12 cellular contexts compared by ENCODE assay signal in genomic region chr21:37462087-37462861, GRCh38.
DNase-seq lines count a peak whose midpoint lies in the region; ATAC-seq, FAIRE-seq and TF ChIP-seq lines count a peak whose summit lies in the region.
"Had no signal": no experiment of that assay in that cellular context is flagged by ENCODE, and none has a peak within 500 bp of the region (broad histone marks: within the 10 kb centered on the region; RNA-seq: fewer than 3 reads in every experiment).

No MANE protein-coding gene starts in this region.

- no peak for FAIRE-seq in H1 (lab: Jason Lieb, UNC)
- FAIRE-seq: kidney had no signal

- TF ChIP-seq RAD21 in H1 (IDR thresholded peaks at IDR 0.05 in 1 of 2, conservative IDR thresholded peaks at IDR 0.05 in 1 of 2; ENCODE audit: low read depth in 2 of 2, low read length in 2 of 2), result no peak

- no peak overlapping the region for H3K4ac ChIP-seq in H1 (replicated peaks; ENCODE audit: insufficient read length, low read depth, low read length)

- no peaks in the 10 kb centered on the region for H3K9me3 ChIP-seq in PC-3 (ENCODE audit: low read length)
- H3K9me3 ChIP-seq in H1 (ENCODE audit: insufficient read depth in 2 of 2, low read depth in 1 of 2, low read length in 1 of 2), result no peaks in the 10 kb centered on the region
- no peaks in the 10 kb centered on the region for H3K9me3 ChIP-seq in smooth muscle cell (replicated peaks; ENCODE audit: low read depth)

- H4K8ac ChIP-seq in H1 (ENCODE audit: extremely low read depth, insufficient read depth, low read length), result no peak overlapping the region

- no peaks in the 10 kb centered on the region for H3K23me2 ChIP-seq in H1 (ENCODE audit: low read depth, low read length)

- no peak overlapping the region for H2AK5ac ChIP-seq in H1 (ENCODE audit: low read depth, low read length)

- H3K4me3 ChIP-seq in PC-3 (ENCODE audit: low read length) (no peak overlapping the region), H1 (ENCODE audit: extremely low read depth in 1 of 4, insufficient read depth in 2 of 4, low read depth in 3 of 4, low read length in 4 of 4) (peak overlapping the region in 1 of 4 experiments; percentile 20; a peak in 2 of 8 replicates), smooth muscle cell (no peak overlapping the region)

- no TSS peak for BruUV-seq in PC-3 (replicated peaks; lab: Mats Ljungman, UMichigan)

- H3K23ac ChIP-seq in H1 (ENCODE audit: insufficient read length), result no peak overlapping the region

- no peaks in the 10 kb centered on the region for H3K27me3 Mint-ChIP-seq in activated naive CD4-positive, alpha-beta T cell treated with anti-CD3 and anti-CD28 coated beads, Interleukin-2, amount 50 U/mL, for 24 hours

- no peaks in the 10 kb centered on the region for H3K9me3 Mint-ChIP-seq in activated naive CD4-positive, alpha-beta T cell treated with anti-CD3 and anti-CD28 coated beads, Interleukin-2, amount 50 U/mL, for 24 hours

- H3K14ac ChIP-seq in H1 (ENCODE audit: insufficient read length), result no peak overlapping the region

- no peak for TF ChIP-seq POLR2A in H1 (IDR thresholded peaks at IDR 0.05; ENCODE audit: control extremely low read depth in 1 of 2, low read depth in 2 of 2, low read length in 2 of 2)

- H3K36me3 ChIP-seq in PC-3 (ENCODE audit: low read depth, low read length) (no peaks in the 10 kb centered on the region), H1 (ENCODE audit: control insufficient read depth in 2 of 4, insufficient read depth in 4 of 4, low read length in 3 of 4) (no peaks in the 10 kb centered on the region), smooth muscle cell (ENCODE audit: low read depth) (no peaks in the 10 kb centered on the region)

- no peak overlapping the region for H3K9ac ChIP-seq in PC-3 (ENCODE audit: low read length)
- peak overlapping the region in 1 of 4 experiments; percentile 13; a peak in 1 of 7 replicates for H3K9ac ChIP-seq in H1 (replicated peaks in 1 of 4; ENCODE audit: extremely low read depth in 1 of 4, low read depth in 3 of 4, low read length in 3 of 4)
- no peak overlapping the region for H3K9ac ChIP-seq in smooth muscle cell (ENCODE audit: low read depth)

- no peak overlapping the region for H3K56ac ChIP-seq in H1 (replicated peaks; ENCODE audit: insufficient read length, low read depth, low read length)

- H2BK12ac ChIP-seq in H1 (ENCODE audit: low read depth, low read length), result peak overlapping the region; percentile 46; the same call in 1 of the 2 replicates

- no peak overlapping the region for H4K5ac ChIP-seq in H1 (ENCODE audit: insufficient read length, low read depth, low read length)

- peak overlapping the region; percentile 54 for H3K4me3 Mint-ChIP-seq in activated naive CD4-positive, alpha-beta T cell treated with anti-CD3 and anti-CD28 coated beads, Interleukin-2, amount 50 U/mL, for 24 hours

- H3K27ac Mint-ChIP-seq in activated naive CD4-positive, alpha-beta T cell treated with anti-CD3 and anti-CD28 coated beads, Interleukin-2, amount 50 U/mL, for 24 hours, result peak overlapping the region; percentile 88

- H4K20me1 ChIP-seq in PC-3 (ENCODE audit: low read length), result peaks cover 63% of the 10 kb centered on the region
- peaks cover 20 to 22% of the 10 kb centered on the region in 2 experiments for H4K20me1 ChIP-seq in H1 (replicated peaks in 1 of 2; ENCODE audit: control insufficient read depth in 1 of 2, insufficient read depth in 2 of 2, low read length in 2 of 2)
- peaks cover 100% of the 10 kb centered on the region for H4K20me1 ChIP-seq in smooth muscle cell (ENCODE audit: low read depth)

- POLR2A ChIA-PET in PC-3 (lab: Charles Lee; ENCODE audit: unreplicated experiment), result no interaction called here
- POLR2A ChIA-PET in H1 (lab: Charles Lee; ENCODE audit: partially characterized antibody), result no interaction called here

- H3K79me2 ChIP-seq in PC-3 (ENCODE audit: low read length) (peaks cover 99% of the 10 kb centered on the region), H1 (ENCODE audit: control insufficient read depth in 1 of 2, insufficient read depth in 2 of 2, low read length in 2 of 2) (peaks cover 3 to 99% of the 10 kb centered on the region in 2 experiments; a peak in 3 of 4 replicates), smooth muscle cell (ENCODE audit: low read depth) (peaks cover 100% of the 10 kb centered on the region)

- ATAC-seq in PC-3 (no peak), HG02970 (IDR thresholded peaks at IDR 0.05; ENCODE audit: low FRiP score, unreplicated experiment) (no peak), HG03460 (IDR thresholded peaks at IDR 0.05; ENCODE audit: unreplicated experiment) (no peak)

- no peaks in the 10 kb centered on the region for H3K9me2 ChIP-seq in PC-3 (replicated peaks; ENCODE audit: low read length)

- H3K18ac ChIP-seq in H1 (ENCODE audit: extremely low read depth, low read length), result no peak overlapping the region

- H3K4me2 ChIP-seq in PC-3 (ENCODE audit: low read length) (peak overlapping the region; percentile 76; the same call in 1 of the 2 replicates), H1 (ENCODE audit: insufficient read depth in 1 of 2, low read depth in 2 of 2, low read length in 2 of 2) (peak overlapping the region; percentile 49 to 57), smooth muscle cell (peak overlapping the region; percentile 72)

- CTCF ChIA-PET in PC-3 (lab: Charles Lee) (interaction anchor here (0.6 kb wide), 2 partner anchors 22 to 97 kb away, joined by 3 to 5 read pairs; no protein-coding TSS in a partner anchor), H1 (lab: Charles Lee; ENCODE audit: partially characterized antibody) (interaction anchor here (0.8 to 2.8 kb wide), 21 partner anchors 9 to 219 kb away, joined by 3 to 22 read pairs (median 4); no protein-coding TSS in a partner anchor)

- H3F3A ChIP-seq in PC-3 (ENCODE audit: low read length, unreplicated experiment) (no peaks in the 10 kb centered on the region), smooth muscle cell (ENCODE audit: low read depth) (peaks cover 23% of the 10 kb centered on the region)

- no peak for TF ChIP-seq CTCF in PC-3 (conservative IDR thresholded peaks at IDR 0.05; ENCODE audit: low read depth, low read length)
- no peak for TF ChIP-seq CTCF in H1 (IDR thresholded peaks at IDR 0.05; ENCODE audit: control extremely low read depth in 1 of 3, insufficient read depth in 1 of 3, low read depth in 1 of 3, low read length in 3 of 3)
- TF ChIP-seq CTCF in smooth muscle cell (IDR thresholded peaks at IDR 0.05; ENCODE audit: borderline replicate concordance, insufficient read depth, poor library complexity, severe bottlenecking), result no peak

- peaks cover 96% of the 10 kb centered on the region for H3K4me1 Mint-ChIP-seq in activated naive CD4-positive, alpha-beta T cell treated with anti-CD3 and anti-CD28 coated beads, Interleukin-2, amount 50 U/mL, for 24 hours

- H2AFZ ChIP-seq in PC-3 (ENCODE audit: low read length), result no peak overlapping the region
- no peak overlapping the region for H2AFZ ChIP-seq in H1 (ENCODE audit: low read length)
- H2AFZ ChIP-seq in smooth muscle cell (ENCODE audit: low read depth), result no peak overlapping the region

- no peak overlapping the region for H4K91ac ChIP-seq in H1 (replicated peaks; ENCODE audit: insufficient read length, low read length)

- no peak for DNase-seq in activated naive CD4-positive, alpha-beta T cell (lab: John Stamatoyannopoulos, UW)
- DNase-seq in PC-3 (no peak), H1 (ENCODE audit: low read depth in 1 of 2, low spot score in 2 of 2) (no peak), smooth muscle cell (lab: John Stamatoyannopoulos, UW; ENCODE audit: unreplicated experiment) (no peak), pons (ENCODE audit: low spot score) (no peak)
- DNase-seq: activated gamma-delta T cell, kidney had no signal

- no peak overlapping the region for H3K27ac ChIP-seq in PC-3 (ENCODE audit: low read length)
- H3K27ac ChIP-seq in H1 (ENCODE audit: low read depth, low read length), result no peak overlapping the region
- peak overlapping the region; percentile 66 for H3K27ac ChIP-seq in smooth muscle cell (ENCODE audit: low read depth)
- H3K27ac ChIP-seq: C4-2B, HL-60 had no signal

- no peaks in the 10 kb centered on the region for H3K27me3 ChIP-seq in PC-3 (ENCODE audit: low read length)
- H3K27me3 ChIP-seq in H1 (replicated peaks in 1 of 4; ENCODE audit: control insufficient read depth in 3 of 4, extremely low read depth in 1 of 4, insufficient read depth in 3 of 4, low read length in 3 of 4), result no peaks in the 10 kb centered on the region
- H3K27me3 ChIP-seq in smooth muscle cell (ENCODE audit: low read depth), result no peaks in the 10 kb centered on the region

- no peak overlapping the region for H2BK120ac ChIP-seq in H1 (replicated peaks; ENCODE audit: low read depth, low read length)

- H3K4me1 ChIP-seq in PC-3 (ENCODE audit: insufficient read depth, low read length) (peaks cover 21% of the 10 kb centered on the region), H1 (replicated peaks in 1 of 4; ENCODE audit: control insufficient read depth in 3 of 4, insufficient read depth in 4 of 4, low read length in 3 of 4) (peaks cover 3 to 15% (median 11%) of the 10 kb centered on the region in 4 experiments; a peak in 6 of 7 replicates), smooth muscle cell (ENCODE audit: low read depth) (peaks cover 48% of the 10 kb centered on the region)

- WGBS in H1 (ENCODE audit: extremely low coverage in 1 of 2, insufficient coverage in 1 of 2, insufficient read length in 1 of 2, insufficient replicate concordance in 2 of 2, low coverage in 1 of 2, low lambda C conversion rate in 2 of 2, missing lambda C conversion rate in 1 of 2), 2 experiments, result 48% methylated on average over 5 of the region's 5 CpGs; no CpG with 5 or more reads in 1 of the 2 experiments
- 28% methylated on average over 5 of the region's 5 CpGs for WGBS in smooth muscle cell (ENCODE audit: low lambda C conversion rate)

- H2BK15ac ChIP-seq in H1 (ENCODE audit: low read length), result no peak overlapping the region

- peaks cover 9% of the 10 kb centered on the region for H3K79me1 ChIP-seq in H1 (ENCODE audit: low read depth, low read length)

- H2BK20ac ChIP-seq in H1 (ENCODE audit: low read length), result no peak overlapping the region

- intact Hi-C loops in PC-3 (cut with micrococcal nuclease), result no loop called here

- no peak for TF ChIP-seq EP300 in H1 (IDR thresholded peaks at IDR 0.05; ENCODE audit: borderline replicate concordance in 1 of 2, low read depth in 2 of 2, low read length in 2 of 2)

- H2BK5ac ChIP-seq in H1 (ENCODE audit: low read depth, low read length), result no peak overlapping the region

- peaks cover 2% of the 10 kb centered on the region for H3K36me3 Mint-ChIP-seq in activated naive CD4-positive, alpha-beta T cell treated with anti-CD3 and anti-CD28 coated beads, Interleukin-2, amount 50 U/mL, for 24 hours

TF ChIP-seq in H1, 55 proteins besides CTCF, POLR2A, EP300 and RAD21 (continues in another document):
- no peak for TF ChIP-seq CBX8 (IDR thresholded peaks at IDR 0.05; ENCODE audit: borderline replicate concordance, low read depth, low read length)
- TF ChIP-seq ZNF274 (IDR thresholded peaks at IDR 0.05; ENCODE audit: borderline replicate concordance, extremely low read depth, low read length), result no peak
- no peak for TF ChIP-seq POLR2AphosphoS5 (IDR thresholded peaks at IDR 0.05; ENCODE audit: low read depth, low read length)
- TF ChIP-seq TEAD4 (IDR thresholded peaks at IDR 0.05; ENCODE audit: low read depth, low read length), result no peak
- no peak for TF ChIP-seq KDM5A (IDR thresholded peaks at IDR 0.05; ENCODE audit: low read length)
- no peak for TF ChIP-seq FOSL1 (IDR thresholded peaks at IDR 0.05; ENCODE audit: insufficient read depth, low read depth, low read length)
- TF ChIP-seq GABPA (IDR thresholded peaks at IDR 0.05; ENCODE audit: borderline replicate concordance, insufficient read depth, low read length), result no peak
